35 cellular contexts compared by ENCODE assay signal in genomic region chr1:158400901-158401300, GRCh38. TPM values are rescaled to one million over a fixed set of nuclear protein-coding genes. Genes with fewer than 3 reads are reported as not detected.
"Had no signal": no experiment of that assay in that cellular context is flagged by ENCODE, and none has a peak within 500 bp of the region (broad histone marks: within the 10 kb centered on the region; RNA-seq: fewer than 3 reads in every experiment).

No MANE protein-coding gene starts in this region.

- H3K27me3 ChIP-seq: esophagus muscularis mucosa, foreskin keratinocyte, gastroesophageal sphincter, heart left ventricle, left lung, right atrium auricular region, suprapubic skin, thyroid gland, vagina had no signal

- H3K36me3 ChIP-seq: esophagus muscularis mucosa, gastroesophageal sphincter, heart left ventricle, left lung, prostate gland, right atrium auricular region, suprapubic skin, thyroid gland, vagina had no signal

- H3K9me3 ChIP-seq: esophagus muscularis mucosa, gastroesophageal sphincter, heart left ventricle, left lung, mucosa of descending colon, prostate gland, right atrium auricular region, suprapubic skin, thyroid gland, vagina had no signal

- H3K4me1 ChIP-seq: esophagus muscularis mucosa, foreskin keratinocyte, gastroesophageal sphincter, heart left ventricle, left lung, prostate gland, right atrium auricular region, suprapubic skin, thyroid gland, vagina had no signal

- H3K27ac ChIP-seq: epithelial cell of prostate, esophagus muscularis mucosa, foreskin keratinocyte, gastroesophageal sphincter, heart left ventricle, left lung, prostate gland, right atrium auricular region, suprapubic skin, thyroid gland, vagina had no signal

- DNase-seq: effector CD8-positive, alpha-beta T cell; endodermal cell; foreskin keratinocyte; heart left ventricle; hippocampal formation; left cardiac atrium; left lung; mesenchymal stem cell; mucosa of descending colon; naive B cell; nucleus accumbens; stimulated activated CD4-positive, alpha-beta T cell treated with anti-CD3 and anti-CD28 coated beads, Interleukin-12 subunit alpha, Interleukin-12 subunit beta, amount 100 ng/mL, for 4 hours; stimulated activated CD4-positive, alpha-beta T cell treated with anti-CD3 and anti-CD28 coated beads, Interleukin-1b, Interleukin-23, amount 100 ng/mL, for 48 hours; stimulated activated CD4-positive, alpha-beta T cell treated with anti-CD3 and anti-CD28 coated beads, Interleukin-4, amount 100 ng/mL, for 1 hour; stimulated activated CD8-positive, alpha-beta memory T cell treated with anti-CD3 and anti-CD28 coated beads, Interleukin-4, amount 100 ng/mL, for 48 hours; stimulated activated naive CD4-positive, alpha-beta T cell; stimulated activated naive CD8-positive, alpha-beta T cell treated with anti-CD3 and anti-CD28 coated beads, Interleukin-15, amount 100 ng/mL, for 72 hours; thyroid gland; trophoblast cell had no signal

- ATAC-seq: foreskin keratinocyte; gastroesophageal sphincter; heart left ventricle; left cardiac atrium; left lung; mucosa of descending colon; sciatic nerve; stimulated activated naive CD8-positive, alpha-beta T cell treated with anti-CD3 and anti-CD28 coated beads, Interleukin-15, amount 100 ng/mL, for 72 hours had no signal

- H3K4me2 ChIP-seq: smooth muscle cell had no signal

- H3K4me3 ChIP-seq: esophagus muscularis mucosa, gastroesophageal sphincter, heart left ventricle, left lung, mucosa of descending colon, prostate gland, right atrium auricular region, smooth muscle cell, suprapubic skin, thyroid gland, vagina had no signal

RNA-seq across cellular contexts. Expression of gene OR10T2, which starts 1.6 kb away (rescaled TPM):
- total RNA-seq: endodermal cell, esophagus muscularis mucosa, fibroblast of lung, foreskin keratinocyte, gastroesophageal sphincter, heart left ventricle, kidney epithelial cell, left cardiac atrium, left lung, lower leg skin, lung microvascular endothelial cell, mesothelial cell of epicardium, mucosa of descending colon, osteocyte, prostate gland, right atrium auricular region, sciatic nerve, smooth muscle cell, suprapubic skin, thyroid gland, ureter, vagina had no signal
- polyA plus RNA-seq: fibroblast of lung, foreskin keratinocyte, heart left ventricle, smooth muscle cell had no signal

RNA-seq across cellular contexts. Expression of gene OR10K2, which starts 25.1 kb away (rescaled TPM):
- total RNA-seq: endodermal cell, esophagus muscularis mucosa, fibroblast of lung, foreskin keratinocyte, gastroesophageal sphincter, heart left ventricle, kidney epithelial cell, left cardiac atrium, left lung, lower leg skin, lung microvascular endothelial cell, mesothelial cell of epicardium, mucosa of descending colon, osteocyte, prostate gland, right atrium auricular region, sciatic nerve, smooth muscle cell, suprapubic skin, thyroid gland, ureter, vagina had no signal
- polyA plus RNA-seq: fibroblast of lung, foreskin keratinocyte, heart left ventricle, smooth muscle cell had no signal

RNA-seq across cellular contexts. Expression of gene CD1E, which starts 47.2 kb away (rescaled TPM):
- total RNA-seq: endodermal cell, fibroblast of lung, foreskin keratinocyte, kidney epithelial cell, left cardiac atrium, lung microvascular endothelial cell, mesothelial cell of epicardium, mucosa of descending colon, osteocyte, sciatic nerve, smooth muscle cell had no signal
- polyA plus RNA-seq: fibroblast of lung, foreskin keratinocyte, smooth muscle cell had no signal
